In the genomic region with DNA sequence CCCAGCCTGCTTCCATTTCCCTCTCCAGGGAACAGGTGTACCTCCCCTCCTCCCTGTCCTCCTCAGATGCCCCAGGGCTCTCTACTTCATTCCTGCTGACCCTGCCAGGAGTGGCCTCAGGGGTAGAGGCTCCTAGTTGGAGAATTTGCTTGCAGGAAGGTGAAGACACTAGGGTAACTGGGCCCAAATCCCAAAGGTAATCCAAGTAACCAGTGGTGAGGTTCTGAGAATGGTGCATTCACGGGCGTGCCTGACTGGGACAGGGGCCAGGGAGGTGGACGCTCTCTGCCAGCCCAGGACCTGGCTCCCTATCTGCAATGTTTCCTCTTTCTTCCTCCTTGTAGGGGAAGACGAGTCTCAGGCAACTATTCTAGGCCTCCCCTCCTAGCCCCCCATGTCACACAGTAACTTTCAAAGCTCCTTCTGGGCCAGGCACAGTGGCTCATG, we compare ENCODE assay signal across 3 cellular contexts.
TF ChIP-seq lines count a peak whose summit lies in the region.

No MANE protein-coding gene starts in this region.

TF ChIP-seq in A549, 52 proteins besides CTCF, POLR2A, EP300 and RAD21:
- TF ChIP-seq KDM5A (IDR thresholded peaks at IDR 0.05): no peak
- TF ChIP-seq HOXB5 (CRISPR knock-in tag; IDR thresholded peaks at IDR 0.05): no peak
- no peak for TF ChIP-seq ZFP36 (IDR thresholded peaks at IDR 0.05; ENCODE audit: borderline replicate concordance, partially characterized antibody)
- no peak for TF ChIP-seq NFE2L2 (conservative IDR thresholded peaks at IDR 0.05; ENCODE audit: low read length)
- TF ChIP-seq, protein P1, sequence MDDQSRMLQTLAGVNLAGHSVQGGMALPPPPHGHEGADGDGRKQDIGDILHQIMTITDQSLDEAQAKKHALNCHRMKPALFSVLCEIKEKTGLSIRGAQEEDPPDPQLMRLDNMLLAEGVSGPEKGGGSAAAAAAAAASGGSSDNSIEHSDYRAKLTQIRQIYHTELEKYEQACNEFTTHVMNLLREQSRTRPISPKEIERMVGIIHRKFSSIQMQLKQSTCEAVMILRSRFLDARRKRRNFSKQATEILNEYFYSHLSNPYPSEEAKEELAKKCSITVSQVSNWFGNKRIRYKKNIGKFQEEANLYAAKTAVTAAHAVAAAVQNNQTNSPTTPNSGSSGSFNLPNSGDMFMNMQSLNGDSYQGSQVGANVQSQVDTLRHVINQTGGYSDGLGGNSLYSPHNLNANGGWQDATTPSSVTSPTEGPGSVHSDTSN (IDR thresholded peaks at IDR 0.05): no peak

TF ChIP-seq in GM12878, 131 proteins besides CTCF, POLR2A, EP300 and RAD21:
- TF ChIP-seq TARDBP (IDR thresholded peaks at IDR 0.05; ENCODE audit: borderline replicate concordance) (no peak), SREBF1 (IDR thresholded peaks at IDR 0.05; ENCODE audit: low read length) (no peak), CREB1 (IDR thresholded peaks at IDR 0.05; ENCODE audit: low read depth) (no peak), FOXK2 (IDR thresholded peaks at IDR 0.05) (no peak), SREBF2 (IDR thresholded peaks at IDR 0.05; ENCODE audit: low read length) (no peak), ZNF384 (IDR thresholded peaks at IDR 0.05; ENCODE audit: borderline replicate concordance, low read depth, low read length) (no peak), SIX5 (IDR thresholded peaks at IDR 0.05; ENCODE audit: low read depth, low read length, severe bottlenecking) (no peak), HCFC1 (IDR thresholded peaks at IDR 0.05; ENCODE audit: low read length) (no peak), RBBP5 (conservative IDR thresholded peaks at IDR 0.05) (no peak), MYC (IDR thresholded peaks at IDR 0.05; ENCODE audit: insufficient read depth, insufficient read length, insufficient replicate concordance, low read length, severe bottlenecking) (no peak), ZZZ3 (IDR thresholded peaks at IDR 0.05; ENCODE audit: control insufficient read depth, insufficient read length, low read depth) (no peak), CBX3 (IDR thresholded peaks at IDR 0.05; ENCODE audit: borderline replicate concordance, low read depth) (no peak)
- TF ChIP-seq, protein P2, sequence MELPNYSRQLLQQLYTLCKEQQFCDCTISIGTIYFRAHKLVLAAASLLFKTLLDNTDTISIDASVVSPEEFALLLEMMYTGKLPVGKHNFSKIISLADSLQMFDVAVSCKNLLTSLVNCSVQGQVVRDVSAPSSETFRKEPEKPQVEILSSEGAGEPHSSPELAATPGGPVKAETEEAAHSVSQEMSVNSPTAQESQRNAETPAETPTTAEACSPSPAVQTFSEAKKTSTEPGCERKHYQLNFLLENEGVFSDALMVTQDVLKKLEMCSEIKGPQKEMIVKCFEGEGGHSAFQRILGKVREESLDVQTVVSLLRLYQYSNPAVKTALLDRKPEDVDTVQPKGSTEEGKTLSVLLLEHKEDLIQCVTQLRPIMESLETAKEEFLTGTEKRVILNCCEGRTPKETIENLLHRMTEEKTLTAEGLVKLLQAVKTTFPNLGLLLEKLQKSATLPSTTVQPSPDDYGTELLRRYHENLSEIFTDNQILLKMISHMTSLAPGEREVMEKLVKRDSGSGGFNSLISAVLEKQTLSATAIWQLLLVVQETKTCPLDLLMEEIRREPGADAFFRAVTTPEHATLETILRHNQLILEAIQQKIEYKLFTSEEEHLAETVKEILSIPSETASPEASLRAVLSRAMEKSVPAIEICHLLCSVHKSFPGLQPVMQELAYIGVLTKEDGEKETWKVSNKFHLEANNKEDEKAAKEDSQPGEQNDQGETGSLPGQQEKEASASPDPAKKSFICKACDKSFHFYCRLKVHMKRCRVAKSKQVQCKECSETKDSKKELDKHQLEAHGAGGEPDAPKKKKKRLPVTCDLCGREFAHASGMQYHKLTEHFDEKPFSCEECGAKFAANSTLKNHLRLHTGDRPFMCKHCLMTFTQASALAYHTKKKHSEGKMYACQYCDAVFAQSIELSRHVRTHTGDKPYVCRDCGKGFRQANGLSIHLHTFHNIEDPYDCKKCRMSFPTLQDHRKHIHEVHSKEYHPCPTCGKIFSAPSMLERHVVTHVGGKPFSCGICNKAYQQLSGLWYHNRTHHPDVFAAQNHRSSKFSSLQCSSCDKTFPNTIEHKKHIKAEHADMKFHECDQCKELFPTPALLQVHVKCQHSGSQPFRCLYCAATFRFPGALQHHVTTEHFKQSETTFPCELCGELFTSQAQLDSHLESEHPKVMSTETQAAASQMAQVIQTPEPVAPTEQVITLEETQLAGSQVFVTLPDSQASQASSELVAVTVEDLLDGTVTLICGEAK (IDR thresholded peaks at IDR 0.05; ENCODE audit: borderline replicate concordance): no peak
- TF ChIP-seq, protein P3, sequence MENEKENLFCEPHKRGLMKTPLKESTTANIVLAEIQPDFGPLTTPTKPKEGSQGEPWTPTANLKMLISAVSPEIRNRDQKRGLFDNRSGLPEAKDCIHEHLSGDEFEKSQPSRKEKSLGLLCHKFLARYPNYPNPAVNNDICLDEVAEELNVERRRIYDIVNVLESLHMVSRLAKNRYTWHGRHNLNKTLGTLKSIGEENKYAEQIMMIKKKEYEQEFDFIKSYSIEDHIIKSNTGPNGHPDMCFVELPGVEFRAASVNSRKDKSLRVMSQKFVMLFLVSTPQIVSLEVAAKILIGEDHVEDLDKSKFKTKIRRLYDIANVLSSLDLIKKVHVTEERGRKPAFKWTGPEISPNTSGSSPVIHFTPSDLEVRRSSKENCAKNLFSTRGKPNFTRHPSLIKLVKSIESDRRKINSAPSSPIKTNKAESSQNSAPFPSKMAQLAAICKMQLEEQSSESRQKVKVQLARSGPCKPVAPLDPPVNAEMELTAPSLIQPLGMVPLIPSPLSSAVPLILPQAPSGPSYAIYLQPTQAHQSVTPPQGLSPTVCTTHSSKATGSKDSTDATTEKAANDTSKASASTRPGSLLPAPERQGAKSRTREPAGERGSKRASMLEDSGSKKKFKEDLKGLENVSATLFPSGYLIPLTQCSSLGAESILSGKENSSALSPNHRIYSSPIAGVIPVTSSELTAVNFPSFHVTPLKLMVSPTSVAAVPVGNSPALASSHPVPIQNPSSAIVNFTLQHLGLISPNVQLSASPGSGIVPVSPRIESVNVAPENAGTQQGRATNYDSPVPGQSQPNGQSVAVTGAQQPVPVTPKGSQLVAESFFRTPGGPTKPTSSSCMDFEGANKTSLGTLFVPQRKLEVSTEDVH (IDR thresholded peaks at IDR 0.05; ENCODE audit: low read depth, partially characterized antibody): no peak
TF ChIP-seq in GM12878: peak in this region for 0.

TF ChIP-seq in GM12891, 5 proteins besides CTCF, POLR2A, EP300 and RAD21 (continued from another document):
- TF ChIP-seq PAX5 (IDR thresholded peaks at IDR 0.05; ENCODE audit: insufficient read depth, low read length, severe bottlenecking): no peak
- no peak for TF ChIP-seq TAF1 (IDR thresholded peaks at IDR 0.05; ENCODE audit: low read depth, low read length)
- TF ChIP-seq POU2F2 (IDR thresholded peaks at IDR 0.05; ENCODE audit: low read depth, low read length): no peak
- TF ChIP-seq SPI1 (IDR thresholded peaks at IDR 0.05; ENCODE audit: low read depth, low read length): no peak
